Comparison of ENCODE assay signal across 18 cellular contexts in the genomic region with DNA sequence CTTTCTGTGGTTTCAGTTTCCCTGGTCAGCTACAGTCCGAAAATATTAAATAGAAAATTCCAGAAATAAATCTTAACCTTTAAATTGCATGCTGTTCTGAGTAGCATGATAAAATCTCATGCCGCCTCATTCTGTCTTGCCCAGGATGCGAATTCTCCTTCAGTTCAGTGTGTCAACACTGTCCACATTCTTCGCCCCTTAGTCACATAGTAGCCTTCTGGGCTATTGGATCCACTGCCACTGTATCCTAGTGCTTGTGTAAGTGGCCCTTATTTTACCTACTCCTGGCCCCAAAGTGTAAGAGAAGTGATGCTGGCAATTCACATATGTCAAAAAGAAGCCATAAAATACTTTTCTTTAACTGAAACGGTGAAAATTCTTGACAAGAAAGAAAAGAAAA.
DNase-seq lines count a peak whose midpoint lies in the region; ATAC-seq, FAIRE-seq and TF ChIP-seq lines count a peak whose summit lies in the region.
"Had no signal": no experiment of that assay in that cellular context is flagged by ENCODE, and none has a peak within 500 bp of the region (broad histone marks: within the 10 kb centered on the region; RNA-seq: fewer than 3 reads in every experiment).

No MANE protein-coding gene starts in this region.

- intact Hi-C loops in left ventricle myocardium superior (cut with micrococcal nuclease) = no loop called here

- FAIRE-seq in RCC 7860 (lab: Jason Lieb, UNC) = no peak

- ATAC-seq in stimulated activated naive CD8-positive, alpha-beta T cell treated with anti-CD3 and anti-CD28 coated beads, Interleukin-15, amount 100 ng/mL, for 72 hours = no peak
- ATAC-seq in left ventricle myocardium superior = no peak

- H3K4me1 Mint-ChIP-seq in stimulated activated naive CD8-positive, alpha-beta T cell treated with anti-CD3 and anti-CD28 coated beads, Interleukin-15, amount 100 ng/mL, for 72 hours = no peaks in the 10 kb centered on the region

- no peaks in the 10 kb centered on the region for H3K27me3 Mint-ChIP-seq in stimulated activated naive CD8-positive, alpha-beta T cell treated with anti-CD3 and anti-CD28 coated beads, Interleukin-15, amount 100 ng/mL, for 72 hours

- peak; percentile 14 for DNase-seq in SIG-M5 treated with dmso at 0.1 percent for 504 hours (lab: John Stamatoyannopoulos, UW; ENCODE audit: unreplicated experiment)
- DNase-seq in SIG-M5 (lab: John Stamatoyannopoulos, UW) = no peak
- DNase-seq in RCC 7860 (ENCODE audit: low spot score) = peak; percentile 48
- DNase-seq in epithelial cell of prostate (ENCODE audit: low read depth, low spot score) = peak; percentile 1
- no peak for DNase-seq in HEK293T (ENCODE audit: extremely low spot score)
- no peak for DNase-seq in stimulated activated naive CD8-positive, alpha-beta T cell treated with anti-CD3 and anti-CD28 coated beads, Interleukin-15, amount 100 ng/mL, for 72 hours
- no peak for DNase-seq in left ventricle myocardium superior
- DNase-seq in GF-D8 (lab: John Stamatoyannopoulos, UW) = no peak
- DNase-seq: DMS 273 treated with DMSO at 0.1 percent for 48 hours, EL, HCEC 1CT, KBM-7, NCI-H1092 treated with DMSO at 0.1 percent for 48 hours, NCI-H187, NCI-H446, NCI-H748 treated with DMSO at 0.1 percent for 48 hours had no signal

- H3K27ac ChIP-seq in epithelial cell of prostate = no peak overlapping the region
- H3K27ac ChIP-seq: 22Rv1; BLaER1 treated with 17β-estradiol and CSF1 and Interleukin-3, amounts not matched to agents 10 nM and 100 nM had no signal

- POLR2A ChIA-PET in HEK293T (lab: Yijun Ruan, JAX) = no interaction called here

- CTCF ChIA-PET in HEK293T (lab: Yijun Ruan, JAX) = no interaction called here

- peaks cover 6 to 7% of the 10 kb centered on the region in 2 donors for H3K9me3 Mint-ChIP-seq in stimulated activated naive CD8-positive, alpha-beta T cell treated with anti-CD3 and anti-CD28 coated beads, Interleukin-15, amount 100 ng/mL, for 72 hours

- H3K27ac Mint-ChIP-seq in stimulated activated naive CD8-positive, alpha-beta T cell treated with anti-CD3 and anti-CD28 coated beads, Interleukin-15, amount 100 ng/mL, for 72 hours = no peak overlapping the region

- H3K4me3 Mint-ChIP-seq in stimulated activated naive CD8-positive, alpha-beta T cell treated with anti-CD3 and anti-CD28 coated beads, Interleukin-15, amount 100 ng/mL, for 72 hours = no peak overlapping the region

TF ChIP-seq in HEK293T, 16 proteins besides CTCF, POLR2A, EP300 and RAD21:
- no peak for TF ChIP-seq SUZ12 (IDR thresholded peaks at IDR 0.05)

Comparison
In these comparisons a context has a peak if more than half of its experiments do, and no peak if none do; other contexts are left out.
1. DNase-seq: peak in SIG-M5 treated with dmso at 0.1 percent for 504 hours (single experiment), RCC 7860 (single experiment) and epithelial cell of prostate (single experiment); none in SIG-M5 (single experiment), HEK293T (single experiment), stimulated activated naive CD8-positive, alpha-beta T cell treated with anti-CD3 and anti-CD28 coated beads, Interleukin-15, amount 100 ng/mL, for 72 hours (0 of 2), left ventricle myocardium superior (single experiment) and GF-D8 (single experiment).